In genomic region chr1:224566492-224566891, GRCh38 we compare ENCODE assay signal across 1 cellular context. TPM values are rescaled to one million over a fixed set of nuclear protein-coding genes. Genes with fewer than 3 reads are reported as not detected.
"Had no signal": no experiment of that assay in that cellular context is flagged by ENCODE, and none has a peak within 500 bp of the region (broad histone marks: within the 10 kb centered on the region; RNA-seq: fewer than 3 reads in every experiment).

No MANE protein-coding gene starts in this region.

RNA-seq across cellular contexts. Expression of gene CNIH3, which starts 49.6 kb away (rescaled TPM):
- total RNA-seq: vagina had no signal
